9 cellular contexts compared by ENCODE assay signal in genomic region chr2:63059434-63060078, GRCh38. TPM values are rescaled to one million over a fixed set of nuclear protein-coding genes. Genes with fewer than 3 reads are reported as not detected.
DNase-seq lines count a peak whose midpoint lies in the region; ATAC-seq and TF ChIP-seq lines count a peak whose summit lies in the region.
"Had no signal": no experiment of that assay in that cellular context is flagged by ENCODE, and none has a peak within 500 bp of the region (broad histone marks: within the 10 kb centered on the region; RNA-seq: fewer than 3 reads in every experiment).

No MANE protein-coding gene starts in this region.

- H3K4me1 ChIP-seq in HUES6 (ENCODE audit: control insufficient read depth, insufficient read depth, low read length) (peaks cover 33% of the 10 kb centered on the region), endodermal cell (ENCODE audit: control insufficient read depth, insufficient read depth, low read length) (no peaks in the 10 kb centered on the region), osteoblast (ENCODE audit: insufficient read depth, low read length) (peaks cover 5% of the 10 kb centered on the region)

- H3K27me3 ChIP-seq in HUES6 (ENCODE audit: control insufficient read depth, insufficient read depth, low read length): peaks cover 100% of the 10 kb centered on the region
- peaks cover 86% of the 10 kb centered on the region for H3K27me3 ChIP-seq in endodermal cell (ENCODE audit: control insufficient read depth, insufficient read depth, low read length, poor library complexity, severe bottlenecking)
- peaks cover 99% of the 10 kb centered on the region for H3K27me3 ChIP-seq in osteoblast (ENCODE audit: insufficient read depth, low read length)

- H3K36me3 Mint-ChIP-seq in endodermal cell (ENCODE audit: low read depth): peaks cover 29% of the 10 kb centered on the region

- H3K27ac ChIP-seq in HUES6 (ENCODE audit: low read depth, low read length) (no peak overlapping the region), endodermal cell (ENCODE audit: low read depth, low read length) (no peak overlapping the region), osteoblast (ENCODE audit: low read depth, low read length) (no peak overlapping the region)

- peaks cover 82% of the 10 kb centered on the region for H3K27me3 Mint-ChIP-seq in endodermal cell (ENCODE audit: insufficient read depth)

- peak overlapping the region; percentile 47 for H3K4me3 ChIP-seq in HUES6 (ENCODE audit: low read depth, low read length)
- no peak overlapping the region for H3K4me3 ChIP-seq in endodermal cell (ENCODE audit: low read length)
- H3K4me3 ChIP-seq in osteoblast (ENCODE audit: insufficient read depth, low read length): no peak overlapping the region

- no peak for TF ChIP-seq CTCF in endodermal cell (conservative IDR thresholded peaks at IDR 0.05)
- TF ChIP-seq CTCF in osteoblast (IDR thresholded peaks at IDR 0.05; ENCODE audit: extremely low read depth, low read depth, low read length): no peak

- H3K9me3 ChIP-seq in HUES6 (ENCODE audit: control insufficient read depth, insufficient read depth, low read depth, low read length) (no peaks in the 10 kb centered on the region), endodermal cell (ENCODE audit: control insufficient read depth, low read length) (peaks cover 4% of the 10 kb centered on the region), osteoblast (ENCODE audit: low read depth, low read length) (no peaks in the 10 kb centered on the region)

- H3K4me2 ChIP-seq in osteoblast (ENCODE audit: insufficient read depth, low read length): no peak overlapping the region

- no peak overlapping the region for H2AFZ ChIP-seq in osteoblast (ENCODE audit: low read length)

- peak overlapping the region; percentile 22 for H3K4me3 Mint-ChIP-seq in endodermal cell

- WGBS in endodermal cell (ENCODE audit: insufficient coverage in 1 of 2, insufficient read length in 1 of 2), 2 experiments: 3 to 5% methylated on average over 4 to 44 of the region's 54 CpGs

- peaks cover 47% of the 10 kb centered on the region for H3K4me1 Mint-ChIP-seq in endodermal cell

- no peak for ATAC-seq in GM21825 (IDR thresholded peaks at IDR 0.05; ENCODE audit: unreplicated experiment)
- no peak for ATAC-seq in HG03025 (IDR thresholded peaks at IDR 0.05; ENCODE audit: low FRiP score, unreplicated experiment)
- no peak for ATAC-seq in HG03045 (IDR thresholded peaks at IDR 0.05; ENCODE audit: unreplicated experiment)

- H3K27ac Mint-ChIP-seq in endodermal cell: no peak overlapping the region

- H3K79me2 ChIP-seq in osteoblast (ENCODE audit: insufficient read depth, low read length): no peaks in the 10 kb centered on the region

- no peak overlapping the region for H3K9ac ChIP-seq in HUES6 (ENCODE audit: low read length)
- no peak overlapping the region for H3K9ac ChIP-seq in endodermal cell (ENCODE audit: extremely low read depth, low read length, poor library complexity, severe bottlenecking)

- DNase-seq in DMS53 (lab: John Stamatoyannopoulos, UW) (peak; percentile 85), endodermal cell (peak; percentile 75), osteoblast (ENCODE audit: insufficient read length, low spot score, missing footprints) (peak; percentile 31), NCI-H1694 treated with DMSO at 0.1 percent for 48 hours (lab: John Stamatoyannopoulos, UW) (no peak)

- peaks cover 3% of the 10 kb centered on the region for H3K9me3 Mint-ChIP-seq in endodermal cell

- no peaks in the 10 kb centered on the region for H4K20me1 ChIP-seq in osteoblast (ENCODE audit: insufficient read depth, low read length)

- H3K36me3 ChIP-seq in HUES6 (ENCODE audit: control insufficient read depth, insufficient read depth, low read length) (no peaks in the 10 kb centered on the region), endodermal cell (ENCODE audit: control insufficient read depth, insufficient read depth, low read length) (no peaks in the 10 kb centered on the region), osteoblast (ENCODE audit: insufficient read depth, low read length) (no peaks in the 10 kb centered on the region)

RNA-seq across cellular contexts. Expression of gene OTX1, which starts 8.9 kb away (rescaled TPM):
- total RNA-seq in endodermal cell: 10 to 100 TPM; 11.7 to 19.0 TPM
- polyA plus RNA-seq in endodermal cell (2013, experiment 1 of 2): 4.2 TPM
- 3.3 TPM for polyA plus RNA-seq in endodermal cell (2013, experiment 2 of 2)
- total RNA-seq in osteoblast: not detected in 2 replicates
- total RNA-seq: lung microvascular endothelial cell had no signal

Comparison
In these comparisons a context has a peak if more than half of its experiments do, and no peak if none do; other contexts are left out.
1. RNA of gene OTX1, which starts 8.9 kb away (total RNA-seq): 11.7 to 19.0 TPM in endodermal cell; not detected in osteoblast; every median in the first group is over 10 times any median in the second.